8 cellular contexts compared by ENCODE assay signal in the genomic region with DNA sequence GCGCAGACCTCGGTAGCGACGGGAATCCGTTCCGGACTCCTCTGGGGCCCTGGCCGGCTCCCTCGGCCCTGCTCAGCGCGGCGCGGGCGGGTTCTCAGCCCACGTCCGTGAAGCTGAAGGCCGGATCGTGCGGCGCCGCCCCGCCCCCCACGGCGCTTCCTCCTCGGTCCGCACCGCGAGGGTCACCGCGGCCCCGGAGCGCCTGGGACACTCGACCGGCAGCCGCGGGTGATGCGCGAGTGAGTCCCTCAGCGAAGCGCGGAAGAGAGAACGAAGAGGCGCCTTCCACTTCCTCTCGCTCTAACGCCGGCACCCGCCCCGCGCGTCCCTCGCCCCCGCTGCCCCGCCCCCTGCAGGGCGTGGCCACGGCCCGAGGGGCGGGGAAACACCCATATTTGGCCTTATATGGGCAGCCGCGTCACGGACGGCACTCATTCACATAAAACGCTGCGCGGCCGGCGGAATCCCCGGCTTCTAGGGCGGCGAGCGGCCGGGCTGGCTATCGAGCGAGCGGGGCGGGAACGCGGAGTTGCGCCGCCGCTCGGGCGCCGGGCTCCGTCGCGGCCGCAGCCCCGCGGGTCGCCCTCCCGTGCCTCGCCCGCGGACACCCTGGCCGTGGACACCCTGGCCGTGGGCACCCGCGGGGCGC. TPM values are rescaled to one million over a fixed set of nuclear protein-coding genes. Genes with fewer than 3 reads are reported as not detected.
DNase-seq lines count a peak whose midpoint lies in the region; ATAC-seq, FAIRE-seq and TF ChIP-seq lines count a peak whose summit lies in the region.

A gene with protein sequence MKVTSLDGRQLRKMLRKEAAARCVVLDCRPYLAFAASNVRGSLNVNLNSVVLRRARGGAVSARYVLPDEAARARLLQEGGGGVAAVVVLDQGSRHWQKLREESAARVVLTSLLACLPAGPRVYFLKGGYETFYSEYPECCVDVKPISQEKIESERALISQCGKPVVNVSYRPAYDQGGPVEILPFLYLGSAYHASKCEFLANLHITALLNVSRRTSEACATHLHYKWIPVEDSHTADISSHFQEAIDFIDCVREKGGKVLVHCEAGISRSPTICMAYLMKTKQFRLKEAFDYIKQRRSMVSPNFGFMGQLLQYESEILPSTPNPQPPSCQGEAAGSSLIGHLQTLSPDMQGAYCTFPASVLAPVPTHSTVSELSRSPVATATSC (plus strand): TSS at position 470 of the 649 bp plus-strand sequence. CDS start 215 bp downstream, outside the sequence.

- peak in 3 of 9 donors; percentile 4 to 11 (median 9) for TF ChIP-seq CTCF in heart right ventricle (IDR thresholded peaks at IDR 0.05)
- no peak for TF ChIP-seq CTCF in progenitor cell of endocrine pancreas (IDR thresholded peaks at IDR 0.05; ENCODE audit: unreplicated experiment)
- no peak for TF ChIP-seq CTCF in upper lobe of right lung (IDR thresholded peaks at IDR 0.05)

- TF ChIP-seq POLR2A in GM12892 (IDR thresholded peaks at IDR 0.05; ENCODE audit: low read depth, low read length) = peak; percentile 96; the same call in 1 of the 2 replicates

- peak within 1 kb of the TSS; percentile 99 for H3K4me3 Mint-ChIP-seq in T-helper 1 cell treated with Interleukin-12 subunit alpha and Interleukin-12 subunit beta and Interleukin-4 antibody, amounts not matched to agents 30 μg/mL and 1 μg/mL, for 36 hours
- H3K4me3 Mint-ChIP-seq in progenitor cell of endocrine pancreas (ENCODE audit: low read depth) = peak within 1 kb of the TSS; percentile 88

- H3K9me3 ChIP-seq in heart right ventricle (no peaks in the 10 kb centered on the region), upper lobe of right lung (no peaks in the 10 kb centered on the region)

- peak; percentile 97 for FAIRE-seq in GM12892 (lab: Jason Lieb, UNC)

- H3K27me3 Mint-ChIP-seq in T-helper 1 cell treated with Interleukin-12 subunit alpha and Interleukin-12 subunit beta and Interleukin-4 antibody, amounts not matched to agents 30 μg/mL and 1 μg/mL, for 36 hours (ENCODE audit: low read depth) = no peaks in the 10 kb centered on the region
- H3K27me3 Mint-ChIP-seq in progenitor cell of endocrine pancreas = peaks cover under 1% of the 10 kb centered on the region

- peak within 1 kb of the TSS; percentile 62 to 94 (median 83) for H3K4me3 ChIP-seq in heart right ventricle
- peak within 1 kb of the TSS; percentile 88 for H3K4me3 ChIP-seq in upper lobe of right lung

- peak; percentile 62 for ATAC-seq in HG02623 (IDR thresholded peaks at IDR 0.05; ENCODE audit: unreplicated experiment)
- peak; percentile 76 to 90 (median 87) for ATAC-seq in heart right ventricle
- ATAC-seq in upper lobe of right lung = peak; percentile 95

- H3K4me1 ChIP-seq in heart right ventricle (peaks cover 15 to 66% (median 52%) of the 10 kb centered on the region in 9 donors), upper lobe of right lung (peaks cover 52% of the 10 kb centered on the region)

- H3K27ac ChIP-seq in heart right ventricle = peak within 1 kb of the TSS; percentile 84 to 98 (median 96)
- H3K27ac ChIP-seq in upper lobe of right lung = peak within 1 kb of the TSS; percentile 86

- no peaks in the 10 kb centered on the region for H3K36me3 ChIP-seq in heart right ventricle
- H3K36me3 ChIP-seq in upper lobe of right lung = no peaks in the 10 kb centered on the region

- H3K4me1 Mint-ChIP-seq in T-helper 1 cell treated with Interleukin-12 subunit alpha and Interleukin-12 subunit beta and Interleukin-4 antibody, amounts not matched to agents 30 μg/mL and 1 μg/mL, for 36 hours (ENCODE audit: low read depth) = peaks cover 55% of the 10 kb centered on the region
- peaks cover 54% of the 10 kb centered on the region for H3K4me1 Mint-ChIP-seq in progenitor cell of endocrine pancreas (ENCODE audit: low read depth)

- intact Hi-C loops in heart right ventricle (cut with DNase I) (loop anchor here in 7 of 10 donors (2.0 to 10.0 kb wide), 10 partner anchors 40 to 417 kb away; a partner anchor contains a TSS), upper lobe of right lung (cut with DNase I) (no loop called here)

- H3K27ac Mint-ChIP-seq in T-helper 1 cell treated with Interleukin-12 subunit alpha and Interleukin-12 subunit beta and Interleukin-4 antibody, amounts not matched to agents 30 μg/mL and 1 μg/mL, for 36 hours = peak within 1 kb of the TSS; percentile 94
- H3K27ac Mint-ChIP-seq in progenitor cell of endocrine pancreas = peak within 1 kb of the TSS; percentile 92

- WGBS in heart right ventricle, 2 donors = 0 to 1% methylated on average over 90 to 98 of the region's 98 CpGs

- DNase-seq in GM12892 (ENCODE audit: insufficient read length) = peak; percentile 89
- peak; percentile 68 for DNase-seq in NCI-H1105 treated with DMSO at 0.1 percent for 48 hours (lab: John Stamatoyannopoulos, UW)
- peak; percentile 91 for DNase-seq in amniotic epithelial cell (ENCODE audit: low read depth)
- peak; percentile 94 to 95 for DNase-seq in heart right ventricle
- DNase-seq in progenitor cell of endocrine pancreas (ENCODE audit: low spot score, unreplicated experiment) = peak; percentile 92
- peak; percentile 96 for DNase-seq in upper lobe of right lung

- H3K27me3 ChIP-seq in heart right ventricle = peaks cover 0 to 8% (median 0%) of the 10 kb centered on the region in 7 donors
- H3K27me3 ChIP-seq in upper lobe of right lung = no peaks in the 10 kb centered on the region

- no peaks in the 10 kb centered on the region for H3K9me3 Mint-ChIP-seq in T-helper 1 cell treated with Interleukin-12 subunit alpha and Interleukin-12 subunit beta and Interleukin-4 antibody, amounts not matched to agents 30 μg/mL and 1 μg/mL, for 36 hours
- no peaks in the 10 kb centered on the region for H3K9me3 Mint-ChIP-seq in progenitor cell of endocrine pancreas (ENCODE audit: low read depth)

- peaks cover 46% of the 10 kb centered on the region for H3K36me3 Mint-ChIP-seq in T-helper 1 cell treated with Interleukin-12 subunit alpha and Interleukin-12 subunit beta and Interleukin-4 antibody, amounts not matched to agents 30 μg/mL and 1 μg/mL, for 36 hours (ENCODE audit: low read depth)
- H3K36me3 Mint-ChIP-seq in progenitor cell of endocrine pancreas (ENCODE audit: insufficient read depth) = peaks cover 2% of the 10 kb centered on the region

RNA-seq across cellular contexts. Expression of the gene that starts here (rescaled TPM):
- polyA plus RNA-seq in GM12892 (2012; ENCODE audit: missing spikeins) = 59.6 TPM
- total RNA-seq in heart right ventricle (10 to 100 TPM in 9 of 10 donors, 1 to 10 TPM in 1; 9.0 to 53.7 (median 22.9) TPM), progenitor cell of endocrine pancreas (92.9 and 97.9 TPM in 2 replicates), upper lobe of right lung (24.0 TPM)
- 10 to 100 TPM in 1 of 2 donors, 1 to 10 TPM in 1; 5.3 to 20.2 TPM for polyA plus RNA-seq in heart right ventricle

Comparison
In these comparisons a context has a peak if more than half of its experiments do, and no peak if none do; other contexts are left out.
1. Peak in every context shown above with its lines: DNase-seq, ATAC-seq, H3K4me3 ChIP-seq and H3K27ac ChIP-seq.